Comparison of ENCODE assay signal across 29 cellular contexts in genomic region chr22:48319321-48320047, GRCh38.
"Had no signal": no experiment of that assay in that cellular context is flagged by ENCODE, and none has a peak within 500 bp of the region (broad histone marks: within the 10 kb centered on the region; RNA-seq: fewer than 3 reads in every experiment).

No MANE protein-coding gene starts in this region.

- H3K4me3 ChIP-seq: ascending aorta, cardiac muscle cell, right atrium auricular region, testis, vagina had no signal

- H3K4me3 Mint-ChIP-seq: activated CD8-positive, alpha-beta T cell treated with anti-CD3 and anti-CD28 coated beads for 36 hours; activated T-cell treated with anti-CD3 and anti-CD28 coated beads, Interleukin-2, amount 50 U/mL, for 4 hours; activated T-helper 17 cell treated with anti-CD3 and anti-CD28 coated beads, Interleukin-2, amount 50 U/mL, for 72 hours; dendritic cell treated with granulocyte-macrophage colony-stimulating factor and Interleukin-4, amounts not matched to agents 40 ng/mL and 50 ng/mL, for 4 days; endodermal cell; immature natural killer cell; mesothelial cell of epicardium; naive thymus-derived CD4-positive, alpha-beta T cell; type B pancreatic cell had no signal

- H3K79me2 ChIP-seq: parathyroid adenoma had no signal

- H3K9ac ChIP-seq: parathyroid adenoma had no signal

- H3K4me1 Mint-ChIP-seq: activated T-helper 17 cell treated with anti-CD3 and anti-CD28 coated beads, Interleukin-2, amount 50 U/mL, for 72 hours; endodermal cell; immature natural killer cell; naive thymus-derived CD4-positive, alpha-beta T cell had no signal

- DNase-seq: activated CD4-positive, alpha-beta T cell treated with anti-CD3 and anti-CD28 coated beads for 1 hour; activated CD4-positive, alpha-beta T cell treated with anti-CD3 and anti-CD28 coated beads, Interleukin-2, amount 50 U/mL, for 1 hour; activated CD8-positive, alpha-beta T cell treated with anti-CD3 and anti-CD28 coated beads for 36 hours; activated naive CD4-positive, alpha-beta T cell; activated T-cell treated with anti-CD3 and anti-CD28 coated beads, Interleukin-2, amount 50 U/mL, for 4 hours; endodermal cell; foreskin fibroblast; hypothalamus; immature natural killer cell; mammary epithelial cell; nucleus accumbens; stimulated activated CD4-positive, alpha-beta T cell treated with anti-CD3 and anti-CD28 coated beads, Interleukin-4, amount 100 ng/mL, for 1 hour; stimulated activated naive CD8-positive, alpha-beta T cell treated with anti-CD3 and anti-CD28 coated beads, Interleukin-15, Interleukin-2, amounts not matched to agents 100 U/mL and 50 U/mL, for 24 hours; testis; WERI-Rb-1 had no signal

- H3K27me3 Mint-ChIP-seq: activated T-helper 17 cell treated with anti-CD3 and anti-CD28 coated beads, Interleukin-2, amount 50 U/mL, for 72 hours; dendritic cell treated with granulocyte-macrophage colony-stimulating factor and Interleukin-4, amounts not matched to agents 40 ng/mL and 50 ng/mL, for 4 days had no signal

- H2AFZ ChIP-seq: parathyroid adenoma had no signal

- H3K36me3 ChIP-seq: ascending aorta, cardiac muscle cell, right atrium auricular region, vagina, WERI-Rb-1 had no signal

- H3K9me3 ChIP-seq: ascending aorta, testis, vagina had no signal

- H3K27me3 ChIP-seq: ascending aorta, cardiac muscle cell, right atrium auricular region, testis, vagina had no signal

- H3K36me3 Mint-ChIP-seq: activated naive CD4-positive, alpha-beta T cell treated with anti-CD3 and anti-CD28 coated beads, Interleukin-2, amount 50 U/mL, for 72 hours; brain; immature natural killer cell; mesothelial cell of epicardium; naive thymus-derived CD4-positive, alpha-beta T cell; type B pancreatic cell had no signal

- H3K27ac Mint-ChIP-seq: activated CD8-positive, alpha-beta T cell treated with anti-CD3 and anti-CD28 coated beads for 36 hours; activated naive CD4-positive, alpha-beta T cell treated with anti-CD3 and anti-CD28 coated beads, Interleukin-2, amount 50 U/mL, for 72 hours; activated T-helper 17 cell treated with anti-CD3 and anti-CD28 coated beads, Interleukin-2, amount 50 U/mL, for 72 hours; dendritic cell treated with granulocyte-macrophage colony-stimulating factor and Interleukin-4, amounts not matched to agents 40 ng/mL and 50 ng/mL, for 4 days; endodermal cell; immature natural killer cell; mesothelial cell of epicardium; naive thymus-derived CD4-positive, alpha-beta T cell; type B pancreatic cell had no signal

- ATAC-seq: activated CD8-positive, alpha-beta T cell treated with anti-CD3 and anti-CD28 coated beads for 36 hours; activated naive CD4-positive, alpha-beta T cell treated with anti-CD3 and anti-CD28 coated beads, Interleukin-2, amount 50 U/mL, for 72 hours; activated T-cell treated with anti-CD3 and anti-CD28 coated beads, Interleukin-2, amount 50 U/mL, for 4 hours; activated T-helper 17 cell treated with anti-CD3 and anti-CD28 coated beads, Interleukin-2, amount 50 U/mL, for 72 hours; esophagus mucosa; left lobe of liver; naive thymus-derived CD4-positive, alpha-beta T cell; stimulated activated naive CD8-positive, alpha-beta T cell treated with anti-CD3 and anti-CD28 coated beads, Interleukin-15, Interleukin-2, amounts not matched to agents 100 U/mL and 50 U/mL, for 24 hours had no signal

- H3K9me3 Mint-ChIP-seq: activated T-cell treated with anti-CD3 and anti-CD28 coated beads, Interleukin-2, amount 50 U/mL, for 4 hours; dendritic cell treated with granulocyte-macrophage colony-stimulating factor and Interleukin-4, amounts not matched to agents 40 ng/mL and 50 ng/mL, for 4 days; immature natural killer cell had no signal

- H3K27ac ChIP-seq: ascending aorta, cardiac muscle cell, parathyroid adenoma, right atrium auricular region, testis, vagina, WERI-Rb-1 had no signal

- H3K4me1 ChIP-seq: ascending aorta, parathyroid adenoma, right atrium auricular region, vagina had no signal
